ENCODE assay signal across 19 cellular contexts in genomic region chr3:123627673-123628670, GRCh38. TPM values are rescaled to one million over a fixed set of nuclear protein-coding genes. Genes with fewer than 3 reads are reported as not detected.
DNase-seq lines count a peak whose midpoint lies in the region; ATAC-seq and TF ChIP-seq lines count a peak whose summit lies in the region.
"Had no signal": no experiment of that assay in that cellular context is flagged by ENCODE, and none has a peak within 500 bp of the region (broad histone marks: within the 10 kb centered on the region; RNA-seq: fewer than 3 reads in every experiment).

No MANE protein-coding gene starts in this region.

- H3K27ac Mint-ChIP-seq in naive thymus-derived CD8-positive, alpha-beta T cell: no peak overlapping the region
- H3K27ac Mint-ChIP-seq: activated naive CD4-positive, alpha-beta T cell treated with anti-CD3 and anti-CD28 coated beads, Interleukin-2, amount 50 U/mL, for 72 hours; GM23338 had no signal

- peaks cover 0 to 26% (median 25%) of the 10 kb centered on the region in 3 donors for H3K36me3 Mint-ChIP-seq in naive thymus-derived CD8-positive, alpha-beta T cell
- H3K36me3 Mint-ChIP-seq: activated naive CD4-positive, alpha-beta T cell treated with anti-CD3 and anti-CD28 coated beads, Interleukin-2, amount 50 U/mL, for 72 hours had no signal

- H3K4me1 Mint-ChIP-seq in naive thymus-derived CD8-positive, alpha-beta T cell: peaks cover 0 to 3% (median 0%) of the 10 kb centered on the region in 4 donors

- H3K9me3 ChIP-seq in ascending aorta (no peaks in the 10 kb centered on the region), stomach smooth muscle (ENCODE audit: control insufficient read depth in 2 of 2, low read length in 2 of 2) (no peaks in the 10 kb centered on the region)
- H3K9me3 ChIP-seq: tibial nerve had no signal

- peaks cover 0 to 12% (median 0%) of the 10 kb centered on the region in 5 donors for H3K27me3 Mint-ChIP-seq in naive thymus-derived CD8-positive, alpha-beta T cell
- H3K27me3 Mint-ChIP-seq: brain had no signal

- H3K36me3 ChIP-seq in ascending aorta: peaks cover 68 to 87% of the 10 kb centered on the region in 2 donors
- H3K36me3 ChIP-seq in stomach smooth muscle (ENCODE audit: control insufficient read depth in 2 of 2, insufficient read depth in 2 of 2, low read length in 2 of 2): peaks cover 59 to 61% of the 10 kb centered on the region in 2 donors

- ATAC-seq in left lobe of liver (peak; percentile 69), GM19395 (IDR thresholded peaks at IDR 0.05; ENCODE audit: unreplicated experiment) (no peak), HG03520 (IDR thresholded peaks at IDR 0.05; ENCODE audit: unreplicated experiment) (no peak)
- no peak for ATAC-seq in naive thymus-derived CD8-positive, alpha-beta T cell
- ATAC-seq: activated naive CD4-positive, alpha-beta T cell treated with anti-CD3 and anti-CD28 coated beads, Interleukin-2, amount 50 U/mL, for 72 hours; GM23338 had no signal

- POLR2A ChIA-PET in naive thymus-derived CD8-positive, alpha-beta T cell (lab: Charles Lee): no interaction called here

- H3K27ac ChIP-seq in ascending aorta (peak overlapping the region; percentile 28 to 46), stomach smooth muscle (ENCODE audit: low read length) (peak overlapping the region; percentile 71), caudate nucleus (ENCODE audit: low read depth, low read length) (no peak overlapping the region)
- H3K27ac ChIP-seq: KMS-11, RWPE1, tibial nerve had no signal

- H3K4me1 ChIP-seq in ascending aorta (peaks cover 2 to 12% of the 10 kb centered on the region in 2 donors), stomach smooth muscle (ENCODE audit: control insufficient read depth, insufficient read depth, low read length) (peaks cover 54% of the 10 kb centered on the region)

- H3K4me3 ChIP-seq in LNCaP clone FGC (ENCODE audit: low read depth, low read length): no peak overlapping the region
- no peak overlapping the region for H3K4me3 ChIP-seq in ascending aorta
- no peak overlapping the region for H3K4me3 ChIP-seq in stomach smooth muscle (ENCODE audit: low read length in 2 of 2)
- H3K4me3 ChIP-seq: GM23338, tibial nerve had no signal

- DNase-seq in LNCaP clone FGC (ENCODE audit: low read depth) (peak; percentile 84), ascending aorta (ENCODE audit: low spot score in 2 of 2) (peak in 1 of 2 donors; percentile 72), left lobe of liver (ENCODE audit: low spot score) (peak; percentile 67), caudate nucleus (lab: John Stamatoyannopoulos, UW) (no peak)
- no peak for DNase-seq in naive thymus-derived CD8-positive, alpha-beta T cell
- DNase-seq: activated CD4-positive, alpha-beta T cell treated with anti-CD3 and anti-CD28 coated beads, Interleukin-2, amount 50 U/mL, for 4 hours; activated T-cell treated with anti-CD3 and anti-CD28 coated beads, Interleukin-2, amount 50 U/mL, for 1 hour; NCI-H1417; NCI-H446; occipital lobe had no signal

- H3K27me3 ChIP-seq in ascending aorta: no peaks in the 10 kb centered on the region
- no peaks in the 10 kb centered on the region for H3K27me3 ChIP-seq in stomach smooth muscle (ENCODE audit: control insufficient read depth in 1 of 2, insufficient read depth in 2 of 2, low read length in 2 of 2)
- H3K27me3 ChIP-seq: tibial nerve had no signal

- TF ChIP-seq CTCF in LNCaP clone FGC (IDR thresholded peaks at IDR 0.05; ENCODE audit: control insufficient read depth, extremely low read depth, insufficient read depth) (no peak), ascending aorta (IDR thresholded peaks at IDR 0.05) (no peak)

- intact Hi-C loops in ascending aorta (cut with DNase I): loop anchor here (5.0 kb wide), 1 partner anchor 41 kb away; the partner anchor contains the start of gene HACD2

- no peak overlapping the region for H3K9ac ChIP-seq in stomach smooth muscle (ENCODE audit: low read length in 2 of 2)
- H3K9ac ChIP-seq: KMS-11 had no signal

- no peak overlapping the region for H3K4me3 Mint-ChIP-seq in naive thymus-derived CD8-positive, alpha-beta T cell
- H3K4me3 Mint-ChIP-seq: brain, GM23338 had no signal

- H3K9me3 Mint-ChIP-seq in naive thymus-derived CD8-positive, alpha-beta T cell: no peaks in the 10 kb centered on the region
- H3K9me3 Mint-ChIP-seq: activated naive CD4-positive, alpha-beta T cell treated with anti-CD3 and anti-CD28 coated beads, Interleukin-2, amount 50 U/mL, for 72 hours; brain; GM23338 had no signal

RNA-seq across cellular contexts. Expression of gene HACD2, which starts 43.1 kb away (rescaled TPM):
- total RNA-seq in ascending aorta (10.2 TPM), left lobe of liver (24.5 TPM)
- total RNA-seq in naive thymus-derived CD8-positive, alpha-beta T cell: 10 to 100 TPM; 26.1 to 28.9 TPM
- polyA plus RNA-seq in naive thymus-derived CD8-positive, alpha-beta T cell: 10 to 100 TPM; 16.0 to 20.5 (median 20.1) TPM

Comparison
In these comparisons a context has a peak if more than half of its experiments do, and no peak if none do; other contexts are left out.
1. DNase-seq: peak in LNCaP clone FGC (single experiment) and left lobe of liver (single experiment); none in naive thymus-derived CD8-positive, alpha-beta T cell (0 of 10) and caudate nucleus (0 of 61).